Comparison of ENCODE assay signal across 28 cellular contexts in the genomic region with DNA sequence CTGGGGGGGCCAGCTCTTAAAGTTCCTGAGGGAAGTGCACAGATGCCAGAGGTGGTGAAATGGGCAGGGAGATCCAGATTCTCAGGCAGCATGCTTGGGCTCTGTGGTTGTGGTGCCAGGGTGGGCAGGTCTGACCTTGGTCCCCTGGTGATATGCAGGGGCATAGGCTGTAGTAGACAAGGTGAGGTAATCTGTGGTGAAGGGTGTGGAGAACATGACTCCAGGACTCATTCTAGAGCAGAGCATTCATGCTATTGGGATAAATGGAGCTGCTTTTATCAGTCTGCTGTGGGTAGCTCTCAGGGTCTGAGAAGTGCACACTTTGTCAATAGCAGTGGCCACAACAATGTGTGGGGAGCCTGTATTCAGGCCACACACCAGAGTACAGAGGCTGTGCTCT. TPM values are rescaled to one million over a fixed set of nuclear protein-coding genes. Genes with fewer than 3 reads are reported as not detected.
"Had no signal": no experiment of that assay in that cellular context is flagged by ENCODE, and none has a peak within 500 bp of the region (broad histone marks: within the 10 kb centered on the region; RNA-seq: fewer than 3 reads in every experiment).

No MANE protein-coding gene starts in this region.

- H3K4me1 ChIP-seq: adrenal gland, ascending aorta, body of pancreas, breast epithelium had no signal

- DNase-seq: activated effector memory CD4-positive, alpha-beta T cell treated with anti-CD3 and anti-CD28 coated beads, Interleukin-2, amount 50 U/mL, for 16 hours; activated effector memory CD4-positive, alpha-beta T cell treated with Interleukin-2 at 50 U/mL for 16 hours; activated gamma-delta T cell; activated gamma-delta T cell treated with Interleukin-2 at 50 U/mL for 16 hours; activated naive CD4-positive, alpha-beta T cell; activated naive CD4-positive, alpha-beta T cell treated with anti-CD3 and anti-CD28 coated beads for 36 hours; activated naive CD4-positive, alpha-beta T cell treated with anti-CD3 and anti-CD28 coated beads, Interleukin-2, amount 10 ng/mL, durations not matched to agents 7 days and 5 days; activated naive CD4-positive, alpha-beta T cell treated with anti-CD3 and anti-CD28 coated beads, Interleukin-2, amount 50 U/mL, for 16 hours; activated naive CD4-positive, alpha-beta T cell treated with Interleukin-2 at 50 U/mL for 16 hours; activated naive CD8-positive, alpha-beta T cell treated with anti-CD3 and anti-CD28 coated beads for 36 hours; activated naive CD8-positive, alpha-beta T cell treated with anti-CD3 and anti-CD28 coated beads, Interleukin-2, amount 10 ng/mL, durations not matched to agents 7 days and 5 days; activated naive CD8-positive, alpha-beta T cell treated with anti-CD3 and anti-CD28 coated beads, Interleukin-2, amount 50 U/mL, for 24 hours; activated T-cell treated with anti-CD3 and anti-CD28 coated beads, Interleukin-2, amount 50 U/mL, for 1 hour; activated T-cell treated with anti-CD3 and anti-CD28 coated beads, Interleukin-2, amount 50 U/mL, for 24 hours; activated T-cell treated with anti-CD3 and anti-CD28 coated beads, Interleukin-2, amount 50 U/mL, for 4 hours; activated T-cell treated with anti-CD3 and anti-CD28 coated beads, Interleukin-2, amount 50 U/mL, for 48 hours; activated T-cell treated with anti-CD3 and anti-CD28 coated beads, Interleukin-2, amount 50 U/mL, for 72 hours; adrenal gland; amniotic stem cell; amygdala; body of pancreas; brain microvascular endothelial cell; caudate nucleus; central memory CD4-positive, alpha-beta T cell; cerebellar nuclear complex had no signal

- H3K27me3 ChIP-seq: adrenal gland, ascending aorta, body of pancreas, breast epithelium, cardiac muscle cell had no signal

- H3K4me3 ChIP-seq: adrenal gland, ascending aorta, body of pancreas, breast epithelium, cardiac muscle cell had no signal

- H3K36me3 ChIP-seq: adrenal gland, ascending aorta, brain microvascular endothelial cell, breast epithelium, cardiac muscle cell had no signal

- H3K9me3 ChIP-seq: adrenal gland, body of pancreas had no signal

- H3K27ac ChIP-seq: adrenal gland, ascending aorta, body of pancreas, brain microvascular endothelial cell, breast epithelium, cardiac muscle cell had no signal

- ATAC-seq: activated naive CD8-positive, alpha-beta T cell treated with anti-CD3 and anti-CD28 coated beads, Interleukin-2, amount 50 U/mL, for 24 hours; activated T-cell treated with anti-CD3 and anti-CD28 coated beads, Interleukin-2, amount 50 U/mL, for 4 hours; body of pancreas had no signal

RNA-seq across cellular contexts. Expression of gene ACVR1C, which starts 16.9 kb away (rescaled TPM):
- total RNA-seq: ascending aorta had no signal
- polyA plus RNA-seq: cardiac muscle cell had no signal
